In the genomic region with DNA sequence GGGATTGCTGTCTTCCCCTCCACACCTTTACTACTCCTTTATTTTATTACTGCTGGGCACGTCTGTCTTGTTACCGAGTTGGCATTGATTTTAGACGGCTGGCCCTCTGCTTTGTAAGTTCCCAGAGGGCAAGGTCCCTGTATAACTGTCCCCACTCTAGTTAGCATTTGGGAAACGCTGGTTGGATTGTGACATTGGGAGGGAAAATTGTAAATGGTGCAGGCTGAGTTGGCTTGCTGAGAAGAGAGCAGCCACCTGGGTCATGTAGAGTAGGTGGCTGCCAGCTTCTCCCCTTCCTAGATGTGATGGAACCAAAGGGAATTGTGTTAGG, we compare ENCODE assay signal across 15 cellular contexts. TPM values are rescaled to one million over a fixed set of nuclear protein-coding genes. Genes with fewer than 3 reads are reported as not detected.
DNase-seq lines count a peak whose midpoint lies in the region; ATAC-seq, FAIRE-seq and TF ChIP-seq lines count a peak whose summit lies in the region.
"Had no signal": no experiment of that assay in that cellular context is flagged by ENCODE, and none has a peak within 500 bp of the region (broad histone marks: within the 10 kb centered on the region; RNA-seq: fewer than 3 reads in every experiment).

No MANE protein-coding gene starts in this region.

- no peak for TF ChIP-seq CTCF in OCI-LY1 (IDR thresholded peaks at IDR 0.05; ENCODE audit: low read length)
- TF ChIP-seq CTCF in neural progenitor cell (IDR thresholded peaks at IDR 0.05) = no peak
- no peak for TF ChIP-seq CTCF in tibial artery (IDR thresholded peaks at IDR 0.05)
- no peak for TF ChIP-seq CTCF in D721Med (IDR thresholded peaks at IDR 0.05; ENCODE audit: insufficient read depth, missing control alignments)

- H3K9me3 Mint-ChIP-seq in T-helper 2 cell treated with Interferon-gamma antibody and Interleukin-4, amounts not matched to agents 5 μg/mL and 100 μg/mL, for 36 hours = no peaks in the 10 kb centered on the region
- H3K9me3 Mint-ChIP-seq in effector memory CD8-positive, alpha-beta T cell = no peaks in the 10 kb centered on the region
- H3K9me3 Mint-ChIP-seq in neural progenitor cell = no peaks in the 10 kb centered on the region

- intact Hi-C loops in tibial artery (cut with DNase I; ENCODE audit: low total_unique reads) = loop anchor here (5.0 kb wide), 1 partner anchor 101 kb away; the partner anchor contains the start of gene MIEF1

- H3K4me1 ChIP-seq in OCI-LY1 (ENCODE audit: insufficient read depth, low read length, severe bottlenecking) (peaks cover 18% of the 10 kb centered on the region), neural progenitor cell (peaks cover 6% of the 10 kb centered on the region), tibial artery (peaks cover 0 to 39% (median 23%) of the 10 kb centered on the region in 4 donors)

- peaks cover 16% of the 10 kb centered on the region for H3K79me2 ChIP-seq in OCI-LY1 (ENCODE audit: insufficient read depth, low read length)
- H3K79me2 ChIP-seq in neural progenitor cell (ENCODE audit: low read depth) = peaks cover 34% of the 10 kb centered on the region

- no peak overlapping the region for H2AFZ ChIP-seq in OCI-LY1 (ENCODE audit: low read length)
- H2AFZ ChIP-seq in neural progenitor cell (replicated peaks) = no peak overlapping the region

- H3K9me2 ChIP-seq in OCI-LY1 (ENCODE audit: low read depth, low read length) = no peaks in the 10 kb centered on the region

- no peak for FAIRE-seq in D721Med (lab: Jason Lieb, UNC)
- FAIRE-seq: keratinocyte had no signal

- H3K36me3 ChIP-seq in OCI-LY1 (ENCODE audit: insufficient read depth, low read length) (peaks cover 25% of the 10 kb centered on the region), neural progenitor cell (no peaks in the 10 kb centered on the region), tibial artery (peaks cover 0 to 8% (median 0%) of the 10 kb centered on the region in 3 donors)

- no peaks in the 10 kb centered on the region for H4K20me1 ChIP-seq in OCI-LY1 (ENCODE audit: insufficient read depth, low read length)
- peaks cover 3% of the 10 kb centered on the region for H4K20me1 ChIP-seq in neural progenitor cell (ENCODE audit: low read depth)

- no peaks in the 10 kb centered on the region for H3K27me3 Mint-ChIP-seq in T-helper 2 cell treated with Interferon-gamma antibody and Interleukin-4, amounts not matched to agents 5 μg/mL and 100 μg/mL, for 36 hours (ENCODE audit: low read depth)
- no peaks in the 10 kb centered on the region for H3K27me3 Mint-ChIP-seq in effector memory CD8-positive, alpha-beta T cell
- H3K27me3 Mint-ChIP-seq in neural progenitor cell (ENCODE audit: insufficient read depth, low read depth) = peaks cover 12% of the 10 kb centered on the region

- peak overlapping the region; percentile 7 for H3K27ac ChIP-seq in OCI-LY1 (ENCODE audit: low read depth, low read length, poor library complexity, severe bottlenecking)
- no peak overlapping the region for H3K27ac ChIP-seq in neural progenitor cell
- H3K27ac ChIP-seq in tibial artery = no peak overlapping the region

- H3K27ac Mint-ChIP-seq in T-helper 2 cell treated with Interferon-gamma antibody and Interleukin-4, amounts not matched to agents 5 μg/mL and 100 μg/mL, for 36 hours = no peak overlapping the region
- peak overlapping the region; percentile 22 to 41 for H3K27ac Mint-ChIP-seq in effector memory CD8-positive, alpha-beta T cell
- no peak overlapping the region for H3K27ac Mint-ChIP-seq in neural progenitor cell

- peaks cover 33% of the 10 kb centered on the region for H3K36me3 Mint-ChIP-seq in T-helper 2 cell treated with Interferon-gamma antibody and Interleukin-4, amounts not matched to agents 5 μg/mL and 100 μg/mL, for 36 hours (ENCODE audit: low read depth)
- H3K36me3 Mint-ChIP-seq in effector memory CD8-positive, alpha-beta T cell (ENCODE audit: insufficient read depth) = peaks cover 16% of the 10 kb centered on the region
- H3K36me3 Mint-ChIP-seq in neural progenitor cell = peaks cover 15% of the 10 kb centered on the region

- no peak overlapping the region for H3K9ac ChIP-seq in OCI-LY1 (ENCODE audit: low read length)
- no peak overlapping the region for H3K9ac ChIP-seq in neural progenitor cell

- ATAC-seq in effector memory CD8-positive, alpha-beta T cell (replicated peaks) = no peak
- ATAC-seq: gastrocnemius medialis, HCT116 had no signal

- H3K4me3 ChIP-seq in OCI-LY1 (ENCODE audit: low read depth, low read length, poor library complexity, severe bottlenecking) (no peak overlapping the region), neural progenitor cell (no peak overlapping the region), tibial artery (no peak overlapping the region)

- H3F3A ChIP-seq in OCI-LY1 (ENCODE audit: insufficient read depth, low read length) = no peaks in the 10 kb centered on the region
- no peaks in the 10 kb centered on the region for H3F3A ChIP-seq in neural progenitor cell (ENCODE audit: low read depth)

- DNase-seq in T-helper 2 cell treated with Interferon-gamma antibody and Interleukin-4, amounts not matched to agents 5 μg/mL and 100 μg/mL, for 36 hours (ENCODE audit: low spot score) = no peak
- DNase-seq in T-helper 2 cell (no peak), neural progenitor cell (ENCODE audit: low spot score) (no peak), tibial artery (no peak), medulla oblongata (ENCODE audit: extremely low spot score) (no peak), D721Med (ENCODE audit: insufficient read length, low spot score) (no peak)
- DNase-seq in effector memory CD8-positive, alpha-beta T cell = no peak
- DNase-seq: gastrocnemius medialis, NCI-H2081 treated with DMSO at 0.1 percent for 48 hours, SHP77 treated with DMSO at 0.1 percent for 48 hours had no signal

- no peaks in the 10 kb centered on the region for H3K9me3 ChIP-seq in OCI-LY1 (ENCODE audit: low read length)
- H3K9me3 ChIP-seq in neural progenitor cell (ENCODE audit: low read depth) = no peaks in the 10 kb centered on the region
- H3K9me3 ChIP-seq in tibial artery = no peaks in the 10 kb centered on the region
- H3K9me3 ChIP-seq: gastrocnemius medialis had no signal

- H3K27me3 ChIP-seq in OCI-LY1 (ENCODE audit: insufficient read depth, low read length) = no peaks in the 10 kb centered on the region
- no peaks in the 10 kb centered on the region for H3K27me3 ChIP-seq in neural progenitor cell
- H3K27me3 ChIP-seq in tibial artery = no peaks in the 10 kb centered on the region
- H3K27me3 ChIP-seq: gastrocnemius medialis had no signal

- H3K4me3 Mint-ChIP-seq in T-helper 2 cell treated with Interferon-gamma antibody and Interleukin-4, amounts not matched to agents 5 μg/mL and 100 μg/mL, for 36 hours = peak overlapping the region; percentile 92
- H3K4me3 Mint-ChIP-seq in effector memory CD8-positive, alpha-beta T cell = peak overlapping the region; percentile 62 to 92
- peak overlapping the region; percentile 94 for H3K4me3 Mint-ChIP-seq in neural progenitor cell

- peak overlapping the region; percentile 93; the same call in 1 of the 2 replicates for H3K4me2 ChIP-seq in OCI-LY1 (ENCODE audit: low read length)
- H3K4me2 ChIP-seq in neural progenitor cell = no peak overlapping the region

- H3K4me1 Mint-ChIP-seq in T-helper 2 cell treated with Interferon-gamma antibody and Interleukin-4, amounts not matched to agents 5 μg/mL and 100 μg/mL, for 36 hours (ENCODE audit: low read depth) = peaks cover 10% of the 10 kb centered on the region
- peaks cover 19 to 23% of the 10 kb centered on the region in 2 donors for H3K4me1 Mint-ChIP-seq in effector memory CD8-positive, alpha-beta T cell (ENCODE audit: low read depth in 2 of 2)
- H3K4me1 Mint-ChIP-seq in neural progenitor cell = peaks cover 16% of the 10 kb centered on the region

RNA-seq across cellular contexts. Expression of gene TAB1, which starts 1.7 kb away (rescaled TPM):
- total RNA-seq in neural progenitor cell (ENCODE audit: low replicate concordance) = 15.8 and 28.7 TPM in 2 replicates

RNA-seq across cellular contexts. Expression of gene SYNGR1, which starts 51.5 kb away (rescaled TPM):
- total RNA-seq in neural progenitor cell (ENCODE audit: low replicate concordance) = 11.0 and 26.9 TPM in 2 replicates

RNA-seq across cellular contexts. Expression of gene MGAT3, which starts 55.5 kb away (rescaled TPM):
- total RNA-seq in neural progenitor cell (ENCODE audit: low replicate concordance) = 7.5 and 18.5 TPM in 2 replicates
- total RNA-seq: M059J, myocyte had no signal

Comparison
In these comparisons a context has a peak if more than half of its experiments do, and no peak if none do; other contexts are left out.
1. H3K27ac Mint-ChIP-seq: peak in effector memory CD8-positive, alpha-beta T cell (2 of 2); none in T-helper 2 cell treated with Interferon-gamma antibody and Interleukin-4, amounts not matched to agents 5 μg/mL and 100 μg/mL, for 36 hours (single experiment) and neural progenitor cell (single experiment).
2. Peak in every context shown above with its lines, with median percentiles within 50 percentile points of each other: H3K4me3 Mint-ChIP-seq.